ENCODE assay signal across 8 cellular contexts in genomic region chr1:198056255-198056654, GRCh38.
DNase-seq lines count a peak whose midpoint lies in the region; ATAC-seq, FAIRE-seq and TF ChIP-seq lines count a peak whose summit lies in the region.

No MANE protein-coding gene starts in this region.

- no peak for FAIRE-seq in D721Med (lab: Jason Lieb, UNC)

- H3K27ac ChIP-seq in MM.1S (ENCODE audit: low read length), result no peak overlapping the region

- H3K4me1 ChIP-seq in MM.1S (ENCODE audit: low read length), result peaks cover 6% of the 10 kb centered on the region; the same call in 1 of the 2 replicates

- ATAC-seq in GM19467 (IDR thresholded peaks at IDR 0.05; ENCODE audit: unreplicated experiment) (peak; percentile 68), HG02840 (IDR thresholded peaks at IDR 0.05; ENCODE audit: low FRiP score, unreplicated experiment) (no peak)

- H3K36me3 ChIP-seq in MM.1S (replicated peaks; ENCODE audit: insufficient read depth, low read length), result no peaks in the 10 kb centered on the region

- H3K9me2 ChIP-seq in MM.1S (replicated peaks; ENCODE audit: insufficient read depth, low read length), result no peaks in the 10 kb centered on the region

- H3K4me2 ChIP-seq in MM.1S (ENCODE audit: low read depth, low read length), result no peak overlapping the region

- no peak overlapping the region for H3K4me3 ChIP-seq in MM.1S (ENCODE audit: low read length)

- H2AFZ ChIP-seq in MM.1S (ENCODE audit: low read length), result no peak overlapping the region

- no peaks in the 10 kb centered on the region for H3K27me3 ChIP-seq in MM.1S (replicated peaks; ENCODE audit: insufficient read depth, low read length)

- DNase-seq in D721Med (ENCODE audit: insufficient read length, low spot score) (no peak), MM.1S (peak; percentile 26), germinal center (ENCODE audit: low spot score) (peak; percentile 3), NK-92 (lab: John Stamatoyannopoulos, UW; ENCODE audit: unreplicated experiment) (no peak), hypothalamus (lab: John Stamatoyannopoulos, UW) (no peak), cerebellum (ENCODE audit: low spot score) (no peak)

- no peaks in the 10 kb centered on the region for H3F3A ChIP-seq in MM.1S (ENCODE audit: insufficient read depth, low read length)

- TF ChIP-seq CTCF in D721Med (IDR thresholded peaks at IDR 0.05; ENCODE audit: insufficient read depth, missing control alignments) (peak; percentile 11), MM.1S (IDR thresholded peaks at IDR 0.05; ENCODE audit: low read length) (peak; percentile 40)

- H3K79me2 ChIP-seq in MM.1S (ENCODE audit: low read length), result no peaks in the 10 kb centered on the region

- H4K20me1 ChIP-seq in MM.1S (ENCODE audit: insufficient read depth, low read length), result no peaks in the 10 kb centered on the region

- H3K9me3 ChIP-seq in MM.1S (replicated peaks; ENCODE audit: insufficient read depth, low read length), result no peaks in the 10 kb centered on the region

- no peak overlapping the region for H3K9ac ChIP-seq in MM.1S (ENCODE audit: low read length)

Comparison
In these comparisons a context has a peak if more than half of its experiments do, and no peak if none do; other contexts are left out.
1. DNase-seq: peak in MM.1S (single experiment) and germinal center (single experiment); none in D721Med (single experiment), NK-92 (single experiment), hypothalamus (0 of 51) and cerebellum (single experiment).